ENCODE assay signal across 2 cellular contexts in the genomic region with DNA sequence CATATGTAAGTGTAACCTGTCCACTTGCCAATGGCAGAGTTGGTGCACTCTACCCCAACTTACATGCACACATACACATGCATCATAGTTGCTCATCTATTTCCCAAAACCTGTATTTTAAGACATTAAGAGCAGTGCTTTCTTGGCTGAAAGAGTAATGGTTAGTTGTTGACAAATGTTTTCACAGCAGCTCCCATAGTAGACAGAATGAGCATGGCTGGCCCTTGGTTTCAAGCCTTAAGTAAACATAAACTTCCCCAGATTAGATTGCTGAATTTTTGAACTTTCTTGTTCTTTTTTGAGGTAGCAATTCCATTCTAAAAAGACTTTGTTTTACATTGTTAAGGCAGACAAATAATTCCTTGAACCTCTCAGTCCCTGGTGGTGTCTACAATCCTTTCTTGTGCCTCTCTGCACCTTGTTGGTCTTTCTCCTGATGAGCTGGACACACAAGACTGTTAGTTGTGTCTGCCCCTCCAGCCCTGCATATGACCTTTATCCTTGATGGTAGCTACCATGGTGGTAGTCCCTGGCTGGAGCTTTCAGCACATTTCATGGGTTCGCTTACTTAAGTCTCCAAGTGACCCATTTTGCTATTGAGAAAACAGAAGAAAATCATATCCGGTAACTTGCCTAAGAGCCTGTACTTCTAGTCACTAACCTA.
TF ChIP-seq lines count a peak whose summit lies in the region.

No MANE protein-coding gene starts in this region.

TF ChIP-seq in A549, 52 proteins besides CTCF, POLR2A, EP300 and RAD21 (continued from another document):
- TF ChIP-seq REST (IDR thresholded peaks at IDR 0.05) = no peak
- no peak for TF ChIP-seq ZNF302 (CRISPR knock-in tag; IDR thresholded peaks at IDR 0.05)
- TF ChIP-seq USF2 (IDR thresholded peaks at IDR 0.05) = no peak
- no peak for TF ChIP-seq HES2 (IDR thresholded peaks at IDR 0.05)
- TF ChIP-seq, protein P1, sequence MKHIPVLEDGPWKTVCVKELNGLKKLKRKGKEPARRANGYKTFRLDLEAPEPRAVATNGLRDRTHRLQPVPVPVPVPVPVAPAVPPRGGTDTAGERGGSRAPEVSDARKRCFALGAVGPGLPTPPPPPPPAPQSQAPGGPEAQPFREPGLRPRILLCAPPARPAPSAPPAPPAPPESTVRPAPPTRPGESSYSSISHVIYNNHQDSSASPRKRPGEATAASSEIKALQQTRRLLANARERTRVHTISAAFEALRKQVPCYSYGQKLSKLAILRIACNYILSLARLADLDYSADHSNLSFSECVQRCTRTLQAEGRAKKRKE (CRISPR knock-in tag; IDR thresholded peaks at IDR 0.05; ENCODE audit: low read depth) = no peak
- no peak for TF ChIP-seq HDAC2 (IDR thresholded peaks at IDR 0.05)
- no peak for TF ChIP-seq ZC3H11A (IDR thresholded peaks at IDR 0.05)
- no peak for TF ChIP-seq MAFK (IDR thresholded peaks at IDR 0.05; ENCODE audit: partially characterized antibody)
- no peak for TF ChIP-seq E2F6 (IDR thresholded peaks at IDR 0.05; ENCODE audit: borderline replicate concordance, low read depth)
- no peak for TF ChIP-seq GATA3 (IDR thresholded peaks at IDR 0.05; ENCODE audit: borderline replicate concordance)
- TF ChIP-seq FOSB (CRISPR knock-in tag; IDR thresholded peaks at IDR 0.05) = no peak
- TF ChIP-seq SREBF2 (IDR thresholded peaks at IDR 0.05) = no peak
- no peak for TF ChIP-seq CHD2 (IDR thresholded peaks at IDR 0.05; ENCODE audit: low read length, partially characterized antibody)
- no peak for TF ChIP-seq ESRRA (IDR thresholded peaks at IDR 0.05; ENCODE audit: borderline replicate concordance, low read length)
- no peak for TF ChIP-seq HEYL (CRISPR knock-in tag; IDR thresholded peaks at IDR 0.05)
- TF ChIP-seq CBX2 (IDR thresholded peaks at IDR 0.05; ENCODE audit: borderline replicate concordance, low read depth) = no peak
- TF ChIP-seq NFE2L2 (conservative IDR thresholded peaks at IDR 0.05; ENCODE audit: low read length) = no peak

TF ChIP-seq in HepG2, 621 proteins besides CTCF, POLR2A, EP300 and RAD21 (continues in another document):
- TF ChIP-seq, protein P2, sequence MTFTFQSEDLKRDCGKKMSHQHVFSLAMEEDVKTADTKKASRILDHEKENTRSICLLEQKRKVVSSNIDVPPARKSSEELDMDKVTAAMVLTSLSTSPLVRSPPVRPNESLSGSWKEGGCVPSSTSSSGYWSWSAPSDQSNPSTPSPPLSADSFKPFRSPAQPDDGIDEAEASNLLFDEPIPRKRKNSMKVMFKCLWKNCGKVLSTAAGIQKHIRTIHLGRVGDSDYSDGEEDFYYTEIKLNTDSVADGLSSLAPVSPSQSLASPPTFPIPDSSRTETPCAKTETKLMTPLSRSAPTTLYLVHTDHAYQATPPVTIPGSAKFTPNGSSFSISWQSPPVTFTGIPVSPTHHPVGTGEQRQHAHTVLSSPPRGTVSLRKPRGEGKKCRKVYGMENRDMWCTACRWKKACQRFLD (CRISPR knock-in tag; IDR thresholded peaks at IDR 0.05; ENCODE audit: borderline replicate concordance) = no peak
- TF ChIP-seq ZNF550 (CRISPR knock-in tag; IDR thresholded peaks at IDR 0.05; ENCODE audit: borderline replicate concordance) = no peak
- no peak for TF ChIP-seq PBX2 (CRISPR knock-in tag; IDR thresholded peaks at IDR 0.05)
- TF ChIP-seq, protein P3, sequence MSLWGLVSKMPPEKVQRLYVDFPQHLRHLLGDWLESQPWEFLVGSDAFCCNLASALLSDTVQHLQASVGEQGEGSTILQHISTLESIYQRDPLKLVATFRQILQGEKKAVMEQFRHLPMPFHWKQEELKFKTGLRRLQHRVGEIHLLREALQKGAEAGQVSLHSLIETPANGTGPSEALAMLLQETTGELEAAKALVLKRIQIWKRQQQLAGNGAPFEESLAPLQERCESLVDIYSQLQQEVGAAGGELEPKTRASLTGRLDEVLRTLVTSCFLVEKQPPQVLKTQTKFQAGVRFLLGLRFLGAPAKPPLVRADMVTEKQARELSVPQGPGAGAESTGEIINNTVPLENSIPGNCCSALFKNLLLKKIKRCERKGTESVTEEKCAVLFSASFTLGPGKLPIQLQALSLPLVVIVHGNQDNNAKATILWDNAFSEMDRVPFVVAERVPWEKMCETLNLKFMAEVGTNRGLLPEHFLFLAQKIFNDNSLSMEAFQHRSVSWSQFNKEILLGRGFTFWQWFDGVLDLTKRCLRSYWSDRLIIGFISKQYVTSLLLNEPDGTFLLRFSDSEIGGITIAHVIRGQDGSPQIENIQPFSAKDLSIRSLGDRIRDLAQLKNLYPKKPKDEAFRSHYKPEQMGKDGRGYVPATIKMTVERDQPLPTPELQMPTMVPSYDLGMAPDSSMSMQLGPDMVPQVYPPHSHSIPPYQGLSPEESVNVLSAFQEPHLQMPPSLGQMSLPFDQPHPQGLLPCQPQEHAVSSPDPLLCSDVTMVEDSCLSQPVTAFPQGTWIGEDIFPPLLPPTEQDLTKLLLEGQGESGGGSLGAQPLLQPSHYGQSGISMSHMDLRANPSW (CRISPR knock-in tag; IDR thresholded peaks at IDR 0.05; ENCODE audit: borderline replicate concordance) = 0 out of 2 replicates have a peak, but pooled peaks have one; percentile 67
- no peak for TF ChIP-seq THYN1 (CRISPR knock-in tag; IDR thresholded peaks at IDR 0.05; ENCODE audit: borderline replicate concordance, low read depth)
- no peak for TF ChIP-seq ZNF607 (CRISPR knock-in tag; IDR thresholded peaks at IDR 0.05; ENCODE audit: borderline replicate concordance)
- no peak for TF ChIP-seq CBX1 (IDR thresholded peaks at IDR 0.05; ENCODE audit: low read depth)
- no peak for TF ChIP-seq TFAP4 (IDR thresholded peaks at IDR 0.05; ENCODE audit: borderline replicate concordance, low read depth)
- TF ChIP-seq, protein P4, sequence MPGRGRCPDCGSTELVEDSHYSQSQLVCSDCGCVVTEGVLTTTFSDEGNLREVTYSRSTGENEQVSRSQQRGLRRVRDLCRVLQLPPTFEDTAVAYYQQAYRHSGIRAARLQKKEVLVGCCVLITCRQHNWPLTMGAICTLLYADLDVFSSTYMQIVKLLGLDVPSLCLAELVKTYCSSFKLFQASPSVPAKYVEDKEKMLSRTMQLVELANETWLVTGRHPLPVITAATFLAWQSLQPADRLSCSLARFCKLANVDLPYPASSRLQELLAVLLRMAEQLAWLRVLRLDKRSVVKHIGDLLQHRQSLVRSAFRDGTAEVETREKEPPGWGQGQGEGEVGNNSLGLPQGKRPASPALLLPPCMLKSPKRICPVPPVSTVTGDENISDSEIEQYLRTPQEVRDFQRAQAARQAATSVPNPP (CRISPR knock-in tag; IDR thresholded peaks at IDR 0.05) = no peak
- TF ChIP-seq, protein P5, sequence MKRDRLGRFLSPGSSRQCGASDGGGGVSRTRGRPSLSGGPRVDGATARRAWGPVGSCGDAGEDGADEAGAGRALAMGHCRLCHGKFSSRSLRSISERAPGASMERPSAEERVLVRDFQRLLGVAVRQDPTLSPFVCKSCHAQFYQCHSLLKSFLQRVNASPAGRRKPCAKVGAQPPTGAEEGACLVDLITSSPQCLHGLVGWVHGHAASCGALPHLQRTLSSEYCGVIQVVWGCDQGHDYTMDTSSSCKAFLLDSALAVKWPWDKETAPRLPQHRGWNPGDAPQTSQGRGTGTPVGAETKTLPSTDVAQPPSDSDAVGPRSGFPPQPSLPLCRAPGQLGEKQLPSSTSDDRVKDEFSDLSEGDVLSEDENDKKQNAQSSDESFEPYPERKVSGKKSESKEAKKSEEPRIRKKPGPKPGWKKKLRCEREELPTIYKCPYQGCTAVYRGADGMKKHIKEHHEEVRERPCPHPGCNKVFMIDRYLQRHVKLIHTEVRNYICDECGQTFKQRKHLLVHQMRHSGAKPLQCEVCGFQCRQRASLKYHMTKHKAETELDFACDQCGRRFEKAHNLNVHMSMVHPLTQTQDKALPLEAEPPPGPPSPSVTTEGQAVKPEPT (CRISPR knock-in tag; IDR thresholded peaks at IDR 0.05; ENCODE audit: low read depth) = no peak
- TF ChIP-seq ZFP62 (CRISPR knock-in tag; IDR thresholded peaks at IDR 0.05) = no peak
- no peak for TF ChIP-seq TAF1 (CRISPR knock-in tag; IDR thresholded peaks at IDR 0.05)
- 0 out of 2 replicates have a peak, but pooled peaks have one; percentile 9 for TF ChIP-seq CCDC6 (CRISPR knock-in tag; IDR thresholded peaks at IDR 0.05)
- no peak for TF ChIP-seq ZBTB8A (CRISPR knock-in tag; IDR thresholded peaks at IDR 0.05; ENCODE audit: borderline replicate concordance, low read depth)
- TF ChIP-seq HNRNPH1 (optimal IDR thresholded peaks at IDR 0.05; ENCODE audit: low read depth, low read length) = no peak
- no peak for TF ChIP-seq ZFP82 (CRISPR knock-in tag; IDR thresholded peaks at IDR 0.05; ENCODE audit: borderline replicate concordance)
- TF ChIP-seq DR1 (CRISPR knock-in tag; IDR thresholded peaks at IDR 0.05) = no peak
- TF ChIP-seq ZNF878 (CRISPR knock-in tag; IDR thresholded peaks at IDR 0.05) = no peak
- 0 out of 2 replicates have a peak, but pooled peaks have one; percentile 8 for TF ChIP-seq SAP130 (CRISPR knock-in tag; IDR thresholded peaks at IDR 0.05; ENCODE audit: low read depth)
- no peak for TF ChIP-seq ZFP1 (CRISPR knock-in tag; IDR thresholded peaks at IDR 0.05)
- TF ChIP-seq, protein P6, sequence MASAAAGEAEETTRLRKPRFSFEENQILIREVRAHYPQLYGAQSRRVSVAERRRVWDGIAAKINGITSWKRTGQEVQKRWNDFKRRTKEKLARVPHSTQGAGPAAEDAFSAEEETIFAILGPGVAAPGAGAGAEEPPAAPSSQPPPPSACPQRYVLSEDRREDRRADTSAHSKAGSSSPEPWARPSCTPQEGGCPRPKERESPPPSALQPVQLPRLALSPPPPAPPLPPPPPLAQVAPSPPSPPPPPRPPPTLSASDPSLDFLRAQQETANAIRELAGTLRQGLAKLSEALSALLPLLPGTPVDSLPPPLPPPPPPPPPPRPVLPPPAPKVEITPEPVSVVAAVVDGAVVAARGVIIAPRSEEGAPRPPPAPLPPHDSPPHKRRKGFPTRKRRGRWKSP (CRISPR knock-in tag; IDR thresholded peaks at IDR 0.05) = no peak
- no peak for TF ChIP-seq ZNF496 (CRISPR knock-in tag; IDR thresholded peaks at IDR 0.05; ENCODE audit: insufficient replicate concordance)
- TF ChIP-seq, protein P7, sequence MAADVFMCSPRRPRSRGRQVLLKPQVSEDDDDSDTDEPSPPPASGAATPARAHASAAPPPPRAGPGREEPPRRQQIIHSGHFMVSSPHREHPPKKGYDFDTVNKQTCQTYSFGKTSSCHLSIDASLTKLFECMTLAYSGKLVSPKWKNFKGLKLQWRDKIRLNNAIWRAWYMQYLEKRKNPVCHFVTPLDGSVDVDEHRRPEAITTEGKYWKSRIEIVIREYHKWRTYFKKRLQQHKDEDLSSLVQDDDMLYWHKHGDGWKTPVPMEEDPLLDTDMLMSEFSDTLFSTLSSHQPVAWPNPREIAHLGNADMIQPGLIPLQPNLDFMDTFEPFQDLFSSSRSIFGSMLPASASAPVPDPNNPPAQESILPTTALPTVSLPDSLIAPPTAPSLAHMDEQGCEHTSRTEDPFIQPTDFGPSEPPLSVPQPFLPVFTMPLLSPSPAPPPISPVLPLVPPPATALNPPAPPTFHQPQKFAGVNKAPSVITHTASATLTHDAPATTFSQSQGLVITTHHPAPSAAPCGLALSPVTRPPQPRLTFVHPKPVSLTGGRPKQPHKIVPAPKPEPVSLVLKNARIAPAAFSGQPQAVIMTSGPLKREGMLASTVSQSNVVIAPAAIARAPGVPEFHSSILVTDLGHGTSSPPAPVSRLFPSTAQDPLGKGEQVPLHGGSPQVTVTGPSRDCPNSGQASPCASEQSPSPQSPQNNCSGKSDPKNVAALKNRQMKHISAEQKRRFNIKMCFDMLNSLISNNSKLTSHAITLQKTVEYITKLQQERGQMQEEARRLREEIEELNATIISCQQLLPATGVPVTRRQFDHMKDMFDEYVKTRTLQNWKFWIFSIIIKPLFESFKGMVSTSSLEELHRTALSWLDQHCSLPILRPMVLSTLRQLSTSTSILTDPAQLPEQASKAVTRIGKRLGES (CRISPR knock-in tag; IDR thresholded peaks at IDR 0.05; ENCODE audit: borderline replicate concordance) = no peak
- TF ChIP-seq, protein P8, sequence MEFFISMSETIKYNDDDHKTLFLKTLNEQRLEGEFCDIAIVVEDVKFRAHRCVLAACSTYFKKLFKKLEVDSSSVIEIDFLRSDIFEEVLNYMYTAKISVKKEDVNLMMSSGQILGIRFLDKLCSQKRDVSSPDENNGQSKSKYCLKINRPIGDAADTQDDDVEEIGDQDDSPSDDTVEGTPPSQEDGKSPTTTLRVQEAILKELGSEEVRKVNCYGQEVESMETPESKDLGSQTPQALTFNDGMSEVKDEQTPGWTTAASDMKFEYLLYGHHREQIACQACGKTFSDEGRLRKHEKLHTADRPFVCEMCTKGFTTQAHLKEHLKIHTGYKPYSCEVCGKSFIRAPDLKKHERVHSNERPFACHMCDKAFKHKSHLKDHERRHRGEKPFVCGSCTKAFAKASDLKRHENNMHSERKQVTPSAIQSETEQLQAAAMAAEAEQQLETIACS (CRISPR knock-in tag; IDR thresholded peaks at IDR 0.05) = no peak
- no peak for TF ChIP-seq ZNF501 (CRISPR knock-in tag; IDR thresholded peaks at IDR 0.05)
- no peak for TF ChIP-seq ZNF891 (CRISPR knock-in tag; IDR thresholded peaks at IDR 0.05)
- TF ChIP-seq MXD1 (CRISPR knock-in tag; IDR thresholded peaks at IDR 0.05) = no peak
- TF ChIP-seq ZBTB39 (CRISPR knock-in tag; IDR thresholded peaks at IDR 0.05) = no peak
